ENCODE assay signal across 22 cellular contexts in genomic region chr12:42486407-42486806, GRCh38.
DNase-seq lines count a peak whose midpoint lies in the region; ATAC-seq, FAIRE-seq and TF ChIP-seq lines count a peak whose summit lies in the region.
"Had no signal": no experiment of that assay in that cellular context is flagged by ENCODE, and none has a peak within 500 bp of the region (broad histone marks: within the 10 kb centered on the region; RNA-seq: fewer than 3 reads in every experiment).

No MANE protein-coding gene starts in this region.

- H2AFZ ChIP-seq in H9 (ENCODE audit: low read length) = no peak overlapping the region
- H2AFZ ChIP-seq in H1 (ENCODE audit: low read length) = no peak overlapping the region

- H3K4ac ChIP-seq in H9 (ENCODE audit: low read depth, low read length) = no peak overlapping the region
- H3K4ac ChIP-seq in H1 (replicated peaks; ENCODE audit: insufficient read length, low read depth, low read length) = no peak overlapping the region

- no peak for FAIRE-seq in H1 (lab: Jason Lieb, UNC)
- FAIRE-seq: A549, G401.6, GM12892, H54, HTR-8/SVneo had no signal

- H3K18ac ChIP-seq in H9 (ENCODE audit: insufficient read length, low read depth, low read length) (no peak overlapping the region), H1 (ENCODE audit: extremely low read depth, low read length) (no peak overlapping the region)

- no peak overlapping the region for H2BK5ac ChIP-seq in H9 (ENCODE audit: insufficient read length, low read length)
- H2BK5ac ChIP-seq in H1 (ENCODE audit: low read depth, low read length) = no peak overlapping the region

- H3K4me1 Mint-ChIP-seq in H9 (peaks cover 47 to 60% of the 10 kb centered on the region in 2 experiments), neural crest cell (peaks cover 36% of the 10 kb centered on the region)

- H3K9ac ChIP-seq in H9 (ENCODE audit: extremely low read depth, insufficient read length, low read length) (no peak overlapping the region), H1 (replicated peaks in 1 of 4; ENCODE audit: extremely low read depth in 1 of 4, low read depth in 3 of 4, low read length in 3 of 4) (no peak overlapping the region)

- H3K27me3 ChIP-seq in H9 (ENCODE audit: insufficient read depth, low read length) = peaks cover 12% of the 10 kb centered on the region; the same call in 1 of the 2 replicates
- H3K27me3 ChIP-seq in H1 (replicated peaks in 1 of 4; ENCODE audit: control insufficient read depth in 3 of 4, extremely low read depth in 1 of 4, insufficient read depth in 3 of 4, low read length in 3 of 4) = peaks cover 0 to 4% (median 3%) of the 10 kb centered on the region in 4 experiments; a peak in 4 of 7 replicates
- H3K27me3 ChIP-seq: SJSA1 had no signal

- CTCF ChIA-PET in H1 (lab: Charles Lee; ENCODE audit: partially characterized antibody) = interaction anchor here (0.8 to 10.7 kb wide), 4 partner anchors 10 to 89 kb away, joined by 3 to 104 read pairs (median 6); no protein-coding TSS in a partner anchor

- H3K79me1 ChIP-seq in H9 (ENCODE audit: insufficient read depth, low read depth, low read length, poor library complexity, severe bottlenecking) (no peaks in the 10 kb centered on the region), H1 (ENCODE audit: low read depth, low read length) (no peaks in the 10 kb centered on the region)

- H2AK5ac ChIP-seq in H9 (ENCODE audit: insufficient read length, low read length) = no peak overlapping the region
- H2AK5ac ChIP-seq in H1 (ENCODE audit: low read depth, low read length) = no peak overlapping the region

- H3K4me1 ChIP-seq in H9 (ENCODE audit: insufficient read depth, low read length) = peaks cover 5% of the 10 kb centered on the region
- peaks cover 11 to 17% (median 15%) of the 10 kb centered on the region in 4 experiments; a peak in 6 of 7 replicates for H3K4me1 ChIP-seq in H1 (replicated peaks in 1 of 4; ENCODE audit: control insufficient read depth in 3 of 4, insufficient read depth in 4 of 4, low read length in 3 of 4)

- no peak overlapping the region for H3T11ph ChIP-seq in H9 (ENCODE audit: low read length)

- no peaks in the 10 kb centered on the region for H3K9me3 ChIP-seq in H9 (ENCODE audit: control insufficient read depth, low read depth, low read length)
- no peaks in the 10 kb centered on the region for H3K9me3 ChIP-seq in H1 (ENCODE audit: insufficient read depth in 2 of 2, low read depth in 1 of 2, low read length in 1 of 2)
- H3K9me3 ChIP-seq: A549, SJSA1 had no signal

- no peak overlapping the region for H3K14ac ChIP-seq in H9 (ENCODE audit: insufficient read depth, low read length)
- H3K14ac ChIP-seq in H1 (ENCODE audit: insufficient read length) = no peak overlapping the region

- no peak for TF ChIP-seq POLR2A in H1 (IDR thresholded peaks at IDR 0.05; ENCODE audit: control extremely low read depth in 1 of 2, low read depth in 2 of 2, low read length in 2 of 2)

- H3K4me3 Mint-ChIP-seq in H9 (peak overlapping the region; percentile 25 to 38; a peak in 3 of 5 replicates), neural crest cell (peak overlapping the region; percentile 11)
- H3K4me3 Mint-ChIP-seq: B cell had no signal

- H3K27ac Mint-ChIP-seq in H9 = peak overlapping the region in 2 of 3 experiments; percentile 81 to 99; a peak in 5 of 7 replicates
- no peak overlapping the region for H3K27ac Mint-ChIP-seq in neural crest cell (ENCODE audit: unreplicated experiment)
- H3K27ac Mint-ChIP-seq: B cell, CD14-positive monocyte had no signal

- DNase-seq in H9 (no peak), OCI-M1 (lab: John Stamatoyannopoulos, UW) (peak; percentile 77), H1 (ENCODE audit: low read depth in 1 of 2, low spot score in 2 of 2) (no peak), neural crest cell (ENCODE audit: low read depth, low spot score) (no peak)
- DNase-seq in stimulated activated CD4-positive, alpha-beta T cell treated with anti-CD3 and anti-CD28 coated beads, Interleukin-1b, Interleukin-23, amount 100 ng/mL, for 48 hours = no peak
- DNase-seq: Kasumi-1, NCI-H1417, NCI-H1694 treated with DMSO at 0.1 percent for 48 hours, NCI-H2081 treated with DMSO at 0.1 percent for 48 hours, NCI-H446, NCI-H526 had no signal

- H3K36me3 Mint-ChIP-seq in H9 (ENCODE audit: insufficient read depth in 1 of 3, low read depth in 3 of 3) (no peaks in the 10 kb centered on the region), neural crest cell (ENCODE audit: low read depth) (no peaks in the 10 kb centered on the region)

- H3K9me3 Mint-ChIP-seq in H9 (peaks cover 0 to 4% of the 10 kb centered on the region in 2 experiments; a peak in 1 of 5 replicates), neural crest cell (no peaks in the 10 kb centered on the region)

- no peak overlapping the region for H3K56ac ChIP-seq in H9 (ENCODE audit: insufficient read length, low read depth, low read length)
- no peak overlapping the region for H3K56ac ChIP-seq in H1 (replicated peaks; ENCODE audit: insufficient read length, low read depth, low read length)

- H3K27me3 Mint-ChIP-seq in H9 (ENCODE audit: low read depth) = peaks cover 46% of the 10 kb centered on the region
- H3K27me3 Mint-ChIP-seq in neural crest cell (ENCODE audit: low read depth) = peaks cover 3% of the 10 kb centered on the region
- H3K27me3 Mint-ChIP-seq: B cell had no signal

- no peak overlapping the region for H2BK15ac ChIP-seq in H9 (ENCODE audit: low read depth, low read length)
- H2BK15ac ChIP-seq in H1 (ENCODE audit: low read length) = no peak overlapping the region

- H3K23me2 ChIP-seq in H9 (ENCODE audit: insufficient read length, low read depth, low read length, poor library complexity, severe bottlenecking) (peaks cover 18% of the 10 kb centered on the region), H1 (ENCODE audit: low read depth, low read length) (peaks cover 12% of the 10 kb centered on the region)

- no peak overlapping the region for H2BK12ac ChIP-seq in H9 (ENCODE audit: insufficient read length, low read depth, low read length)
- H2BK12ac ChIP-seq in H1 (ENCODE audit: low read depth, low read length) = no peak overlapping the region

- TF ChIP-seq CTCF in H9 (conservative IDR thresholded peaks at IDR 0.05) (no peak), H1 (IDR thresholded peaks at IDR 0.05; ENCODE audit: control extremely low read depth in 1 of 3, insufficient read depth in 1 of 3, low read depth in 1 of 3, low read length in 3 of 3) (no peak), neural crest cell (conservative IDR thresholded peaks at IDR 0.05) (no peak)

- POLR2A ChIA-PET in H1 (lab: Charles Lee; ENCODE audit: partially characterized antibody) = interaction anchor here (1.1 to 1.6 kb wide), 4 partner anchors 14 to 43 kb away, joined by 3 to 6 read pairs (median 3); no protein-coding TSS in a partner anchor

- no peak overlapping the region for H2BK20ac ChIP-seq in H9 (ENCODE audit: low read depth, low read length, poor library complexity, severe bottlenecking)
- no peak overlapping the region for H2BK20ac ChIP-seq in H1 (ENCODE audit: low read length)

- H3K36me3 ChIP-seq in H1 (ENCODE audit: control insufficient read depth in 2 of 4, insufficient read depth in 4 of 4, low read length in 3 of 4) = no peaks in the 10 kb centered on the region

- H3K79me2 ChIP-seq in H9 (ENCODE audit: insufficient read depth, low read length) = peaks cover 9% of the 10 kb centered on the region; the same call in 1 of the 2 replicates
- peaks cover 0 to 19% of the 10 kb centered on the region in 2 experiments; a peak in 3 of 4 replicates for H3K79me2 ChIP-seq in H1 (ENCODE audit: control insufficient read depth in 1 of 2, insufficient read depth in 2 of 2, low read length in 2 of 2)

- peak overlapping the region; percentile 100 for H3K4me2 ChIP-seq in H9 (ENCODE audit: insufficient read depth, insufficient read length, low read length)
- peak overlapping the region; percentile 75 to 90 for H3K4me2 ChIP-seq in H1 (ENCODE audit: insufficient read depth in 1 of 2, low read depth in 2 of 2, low read length in 2 of 2)
- H3K4me2 ChIP-seq: A549 had no signal

- ATAC-seq in HG02642 (IDR thresholded peaks at IDR 0.05; ENCODE audit: poor library complexity, unreplicated experiment) (no peak), HG03280 (IDR thresholded peaks at IDR 0.05; ENCODE audit: unreplicated experiment) (no peak)
- ATAC-seq: A549, Right ventricle myocardium inferior had no signal

- TF ChIP-seq RAD21 in H1 (IDR thresholded peaks at IDR 0.05 in 1 of 2, conservative IDR thresholded peaks at IDR 0.05 in 1 of 2; ENCODE audit: low read depth in 2 of 2, low read length in 2 of 2) = no peak

- H4K5ac ChIP-seq in H9 (ENCODE audit: insufficient read length, low read depth, low read length) (no peak overlapping the region), H1 (ENCODE audit: insufficient read length, low read depth, low read length) (no peak overlapping the region)

- WGBS in H9 (ENCODE audit: extremely low coverage, insufficient read length, low lambda C conversion rate) = no CpG with 5 or more reads among the region's 2 CpGs
- 11% methylated on average over 2 of the region's 2 CpGs; no CpG with 5 or more reads in 1 of the 2 experiments for whole genome bisulfite sequencing in H1 (ENCODE audit: extremely low coverage in 1 of 2, insufficient coverage in 1 of 2, insufficient read length in 1 of 2, insufficient replicate concordance in 2 of 2, low coverage in 1 of 2, low lambda C conversion rate in 2 of 2, missing lambda C conversion rate in 1 of 2), 2 experiments

- H2BK120ac ChIP-seq in H9 (ENCODE audit: low read depth, low read length, poor library complexity, severe bottlenecking) = no peak overlapping the region
- no peak overlapping the region for H2BK120ac ChIP-seq in H1 (replicated peaks; ENCODE audit: low read depth, low read length)

- H3K23ac ChIP-seq in H9 (ENCODE audit: insufficient read length, low read depth, low read length) (no peak overlapping the region), H1 (ENCODE audit: insufficient read length) (no peak overlapping the region)

- H3K27ac ChIP-seq in H9 (ENCODE audit: insufficient read length, low read depth, low read length) = peak overlapping the region; percentile 44
- no peak overlapping the region for H3K27ac ChIP-seq in H1 (ENCODE audit: low read depth, low read length)
- H3K27ac ChIP-seq: A549, SJSA1 had no signal

- H4K8ac ChIP-seq in H9 (replicated peaks; ENCODE audit: insufficient read length, low read depth, low read length) (no peak overlapping the region), H1 (ENCODE audit: extremely low read depth, insufficient read depth, low read length) (no peak overlapping the region)

- H4K91ac ChIP-seq in H9 (ENCODE audit: insufficient read length, low read depth, low read length) = no peak overlapping the region
- H4K91ac ChIP-seq in H1 (replicated peaks; ENCODE audit: insufficient read length, low read length) = no peak overlapping the region

- TF ChIP-seq EP300 in H1 (IDR thresholded peaks at IDR 0.05; ENCODE audit: borderline replicate concordance in 1 of 2, low read depth in 2 of 2, low read length in 2 of 2) = no peak

- peak overlapping the region in 1 of 4 experiments; percentile 38; a peak in 2 of 8 replicates for H3K4me3 ChIP-seq in H1 (ENCODE audit: extremely low read depth in 1 of 4, insufficient read depth in 2 of 4, low read depth in 3 of 4, low read length in 4 of 4)
- H3K4me3 ChIP-seq: A549, SJSA1 had no signal

- H4K20me1 ChIP-seq in H9 (ENCODE audit: control insufficient read depth, insufficient read depth, insufficient read length) (no peaks in the 10 kb centered on the region), H1 (replicated peaks in 1 of 2; ENCODE audit: control insufficient read depth in 1 of 2, insufficient read depth in 2 of 2, low read length in 2 of 2) (peaks cover 0 to 6% of the 10 kb centered on the region in 2 experiments)
